10 cellular contexts compared by ENCODE assay signal in genomic region chr13:46385946-46386345, GRCh38. TPM values are rescaled to one million over a fixed set of nuclear protein-coding genes. Genes with fewer than 3 reads are reported as not detected.
DNase-seq lines count a peak whose midpoint lies in the region; ATAC-seq and TF ChIP-seq lines count a peak whose summit lies in the region.
"Had no signal": no experiment of that assay in that cellular context is flagged by ENCODE, and none has a peak within 500 bp of the region (broad histone marks: within the 10 kb centered on the region; RNA-seq: fewer than 3 reads in every experiment).

No MANE protein-coding gene starts in this region.

- DNase-seq in T-helper 1 cell (no peak), Peyer's patch (no peak), superior temporal gyrus (ENCODE audit: extremely low spot score) (no peak)
- no peak for DNase-seq in stimulated activated effector memory CD8-positive, alpha-beta T cell treated with anti-CD3 and anti-CD28 coated beads, Interleukin-12 subunit alpha, Interleukin-12 subunit beta, amount 100 ng/mL, for 72 hours (ENCODE audit: low spot score in 2 of 2)

- H3K4me1 ChIP-seq in Peyer's patch (peaks cover 0 to 23% (median 2%) of the 10 kb centered on the region in 4 donors), iPS-15b (ENCODE audit: control insufficient read depth, insufficient read depth, low read length) (peaks cover 2% of the 10 kb centered on the region)
- H3K4me1 ChIP-seq: parathyroid adenoma had no signal

- H3K27me3 Mint-ChIP-seq in T-helper 1 cell treated with Interleukin-12 subunit alpha and Interleukin-12 subunit beta and Interleukin-4 antibody, amounts not matched to agents 30 μg/mL and 1 μg/mL, for 36 hours (ENCODE audit: low read depth), result peaks cover 37% of the 10 kb centered on the region

- peak overlapping the region; percentile 38 for H3K4me3 Mint-ChIP-seq in T-helper 1 cell treated with Interleukin-12 subunit alpha and Interleukin-12 subunit beta and Interleukin-4 antibody, amounts not matched to agents 30 μg/mL and 1 μg/mL, for 36 hours
- H3K4me3 Mint-ChIP-seq in stimulated activated effector memory CD8-positive, alpha-beta T cell treated with anti-CD3 and anti-CD28 coated beads, Interleukin-12 subunit alpha, Interleukin-12 subunit beta, amount 100 ng/mL, for 72 hours, result peak overlapping the region; percentile 75

- H3K4me3 ChIP-seq in Peyer's patch, result peak overlapping the region; percentile 50 to 59 (median 56)
- H3K4me3 ChIP-seq in iPS-15b (ENCODE audit: low read depth, low read length), result peak overlapping the region; percentile 85

- H3K9me3 ChIP-seq in Peyer's patch (no peaks in the 10 kb centered on the region), iPS-15b (ENCODE audit: control insufficient read depth, insufficient read depth, low read length) (no peaks in the 10 kb centered on the region)
- H3K9me3 ChIP-seq: gastroesophageal sphincter had no signal

- no peak overlapping the region for H3K9ac ChIP-seq in iPS-15b (ENCODE audit: low read depth, low read length)
- H3K9ac ChIP-seq: parathyroid adenoma had no signal

- H3K27ac ChIP-seq in Peyer's patch, result peak overlapping the region in 2 of 4 donors; percentile 74 to 87
- H3K27ac ChIP-seq: parathyroid adenoma had no signal

- no peaks in the 10 kb centered on the region for H3K9me3 Mint-ChIP-seq in T-helper 1 cell treated with Interleukin-12 subunit alpha and Interleukin-12 subunit beta and Interleukin-4 antibody, amounts not matched to agents 30 μg/mL and 1 μg/mL, for 36 hours
- no peaks in the 10 kb centered on the region for H3K9me3 Mint-ChIP-seq in stimulated activated effector memory CD8-positive, alpha-beta T cell treated with anti-CD3 and anti-CD28 coated beads, Interleukin-12 subunit alpha, Interleukin-12 subunit beta, amount 100 ng/mL, for 72 hours

- TF ChIP-seq CTCF in Peyer's patch (IDR thresholded peaks at IDR 0.05), result no peak

- H3K27ac Mint-ChIP-seq in T-helper 1 cell treated with Interleukin-12 subunit alpha and Interleukin-12 subunit beta and Interleukin-4 antibody, amounts not matched to agents 30 μg/mL and 1 μg/mL, for 36 hours, result no peak overlapping the region
- H3K27ac Mint-ChIP-seq in stimulated activated effector memory CD8-positive, alpha-beta T cell treated with anti-CD3 and anti-CD28 coated beads, Interleukin-12 subunit alpha, Interleukin-12 subunit beta, amount 100 ng/mL, for 72 hours, result no peak overlapping the region

- no peaks in the 10 kb centered on the region for H3K36me3 ChIP-seq in Peyer's patch
- no peaks in the 10 kb centered on the region for H3K36me3 ChIP-seq in iPS-15b (ENCODE audit: control insufficient read depth, insufficient read depth, low read length)
- H3K36me3 ChIP-seq: gastroesophageal sphincter had no signal

- H3K4me1 Mint-ChIP-seq in T-helper 1 cell treated with Interleukin-12 subunit alpha and Interleukin-12 subunit beta and Interleukin-4 antibody, amounts not matched to agents 30 μg/mL and 1 μg/mL, for 36 hours (ENCODE audit: low read depth), result peaks cover 29% of the 10 kb centered on the region
- H3K4me1 Mint-ChIP-seq in stimulated activated effector memory CD8-positive, alpha-beta T cell treated with anti-CD3 and anti-CD28 coated beads, Interleukin-12 subunit alpha, Interleukin-12 subunit beta, amount 100 ng/mL, for 72 hours, result peaks cover 15% of the 10 kb centered on the region

- H3K36me3 Mint-ChIP-seq in T-helper 1 cell treated with Interleukin-12 subunit alpha and Interleukin-12 subunit beta and Interleukin-4 antibody, amounts not matched to agents 30 μg/mL and 1 μg/mL, for 36 hours (ENCODE audit: low read depth), result peaks cover 3% of the 10 kb centered on the region
- H3K36me3 Mint-ChIP-seq in stimulated activated effector memory CD8-positive, alpha-beta T cell treated with anti-CD3 and anti-CD28 coated beads, Interleukin-12 subunit alpha, Interleukin-12 subunit beta, amount 100 ng/mL, for 72 hours, result no peaks in the 10 kb centered on the region

- TF ChIP-seq POLR2A in Peyer's patch (IDR thresholded peaks at IDR 0.05), result no peak

- no peaks in the 10 kb centered on the region for H3K27me3 ChIP-seq in Peyer's patch
- peaks cover 46% of the 10 kb centered on the region for H3K27me3 ChIP-seq in iPS-15b (ENCODE audit: control insufficient read depth, insufficient read depth, low read length)

- no peak for ATAC-seq in stimulated activated effector memory CD8-positive, alpha-beta T cell treated with anti-CD3 and anti-CD28 coated beads, Interleukin-12 subunit alpha, Interleukin-12 subunit beta, amount 100 ng/mL, for 72 hours
- ATAC-seq in HG03457 (IDR thresholded peaks at IDR 0.05; ENCODE audit: unreplicated experiment) (no peak), HG03095 (IDR thresholded peaks at IDR 0.05; ENCODE audit: unreplicated experiment) (no peak)

RNA-seq across cellular contexts. Expression of gene RUBCNL, which starts 1.1 kb away (rescaled TPM):
- 10 to 100 TPM; 10.3 to 52.0 (median 13.9) TPM for total RNA-seq in Peyer's patch
